21 cellular contexts compared by ENCODE assay signal in genomic region chr4:2094545-2094944, GRCh38. TPM values are rescaled to one million over a fixed set of nuclear protein-coding genes. Genes with fewer than 3 reads are reported as not detected.
DNase-seq lines count a peak whose midpoint lies in the region; ATAC-seq, FAIRE-seq and TF ChIP-seq lines count a peak whose summit lies in the region.
"Had no signal": no experiment of that assay in that cellular context is flagged by ENCODE, and none has a peak within 500 bp of the region (broad histone marks: within the 10 kb centered on the region; RNA-seq: fewer than 3 reads in every experiment).

No MANE protein-coding gene starts in this region.

- H3K27me3 ChIP-seq in astrocyte (ENCODE audit: insufficient read depth, low read length) (peaks cover 6% of the 10 kb centered on the region), endodermal cell (ENCODE audit: control insufficient read depth, insufficient read depth, low read length, poor library complexity, severe bottlenecking) (peaks cover 32% of the 10 kb centered on the region), lung (ENCODE audit: control insufficient read depth, insufficient read depth) (no peaks in the 10 kb centered on the region), gastrocnemius medialis (no peaks in the 10 kb centered on the region)
- H3K27me3 ChIP-seq: BLaER1 had no signal

- H3K9me3 Mint-ChIP-seq in astrocyte (ENCODE audit: unreplicated experiment) (peaks cover 17% of the 10 kb centered on the region), endodermal cell (peaks cover 15% of the 10 kb centered on the region)

- H3K9me3 ChIP-seq in astrocyte (ENCODE audit: insufficient read depth, low read depth, low read length) (peaks cover 4% of the 10 kb centered on the region), endodermal cell (ENCODE audit: control insufficient read depth, low read length) (peaks cover 9% of the 10 kb centered on the region), lung (ENCODE audit: control insufficient read depth in 2 of 2, insufficient read depth in 1 of 2, low read length in 1 of 2) (peaks cover 3 to 18% of the 10 kb centered on the region in 2 donors), gastrocnemius medialis (no peaks in the 10 kb centered on the region)

- H2AFZ ChIP-seq in astrocyte (ENCODE audit: low read depth, low read length), result no peak overlapping the region

- H3K27ac ChIP-seq in astrocyte (ENCODE audit: low read depth, low read length), result no peak overlapping the region
- H3K27ac ChIP-seq in endodermal cell (ENCODE audit: low read depth, low read length), result no peak overlapping the region
- no peak overlapping the region for H3K27ac ChIP-seq in lung (ENCODE audit: low read depth in 1 of 2, low read length in 1 of 2)
- no peak overlapping the region for H3K27ac ChIP-seq in gastrocnemius medialis
- H3K27ac ChIP-seq: BLaER1 had no signal

- peaks cover 16% of the 10 kb centered on the region for H3K4me1 Mint-ChIP-seq in astrocyte (ENCODE audit: low read depth, unreplicated experiment)
- H3K4me1 Mint-ChIP-seq in endodermal cell, result no peaks in the 10 kb centered on the region
- H3K4me1 Mint-ChIP-seq: CD14-positive monocyte; CD8-positive, alpha-beta memory T cell; H9 had no signal

- H3K36me3 Mint-ChIP-seq in astrocyte (ENCODE audit: low read depth, unreplicated experiment), result peaks cover 13% of the 10 kb centered on the region
- no peaks in the 10 kb centered on the region for H3K36me3 Mint-ChIP-seq in endodermal cell (ENCODE audit: low read depth)

- TF ChIP-seq POLR2A in gastrocnemius medialis (IDR thresholded peaks at IDR 0.05), result no peak

- FAIRE-seq in astrocyte (lab: Jason Lieb, UNC), result no peak
- FAIRE-seq: GM12878, HepG2 had no signal

- ATAC-seq in lung (ENCODE audit: insufficient read depth, low FRiP score) (no peak), left cardiac atrium (no peak), gastrocnemius medialis (no peak)
- ATAC-seq: GM12878, HepG2 had no signal

- in situ Hi-C loops in gastrocnemius medialis (cut with MboI; ENCODE audit: low sequenced_read_pairs in 4 of 4), result no loop called here

- H3K4me1 ChIP-seq in astrocyte (ENCODE audit: insufficient read depth, low read length) (peaks cover 3% of the 10 kb centered on the region), endodermal cell (ENCODE audit: control insufficient read depth, insufficient read depth, low read length) (no peaks in the 10 kb centered on the region), lung (ENCODE audit: control insufficient read depth in 2 of 2, insufficient read depth in 2 of 2, low read length in 2 of 2) (no peaks in the 10 kb centered on the region), gastrocnemius medialis (no peaks in the 10 kb centered on the region)
- H3K4me1 ChIP-seq: BLaER1 had no signal

- TF ChIP-seq CTCF in astrocyte (IDR thresholded peaks at IDR 0.05; ENCODE audit: insufficient read depth, low read depth, low read length), result no peak
- TF ChIP-seq CTCF in endodermal cell (conservative IDR thresholded peaks at IDR 0.05), result no peak
- TF ChIP-seq CTCF in lung (IDR thresholded peaks at IDR 0.05; ENCODE audit: control extremely low read depth, extremely low read depth), result no peak
- TF ChIP-seq CTCF in gastrocnemius medialis (IDR thresholded peaks at IDR 0.05 in 4 of 5, conservative IDR thresholded peaks at IDR 0.05 in 1 of 5), result no peak

- H3K4me2 ChIP-seq in astrocyte (ENCODE audit: low read length), result no peak overlapping the region
- H3K4me2 ChIP-seq: BLaER1 had no signal

- H3K4me3 ChIP-seq in astrocyte (ENCODE audit: insufficient read depth, low read depth, low read length), result no peak overlapping the region
- H3K4me3 ChIP-seq in endodermal cell (ENCODE audit: low read length), result no peak overlapping the region
- H3K4me3 ChIP-seq in lung, result no peak overlapping the region
- H3K4me3 ChIP-seq in gastrocnemius medialis, result no peak overlapping the region
- H3K4me3 ChIP-seq: BLaER1, GM12878 had no signal

- H3K79me2 ChIP-seq in astrocyte (ENCODE audit: insufficient read depth, low read length), result no peaks in the 10 kb centered on the region

- DNase-seq in astrocyte (ENCODE audit: low read depth) (no peak), endodermal cell (peak; percentile 22), lung (ENCODE audit: low spot score) (peak; percentile 14), posterior vena cava (ENCODE audit: low spot score) (peak; percentile 47), left cardiac atrium (no peak), gastrocnemius medialis (no peak), NOMO-1 (lab: John Stamatoyannopoulos, UW; ENCODE audit: unreplicated experiment in 2 of 2) (no peak)
- DNase-seq: 8988T; CD8-positive, alpha-beta memory T cell; COR-L47; DMS 273 treated with DMSO at 0.1 percent for 48 hours; DMS53; DND-41; EL; GOT3; H9 had no signal

- 94 to 96% methylated on average over 4 of the region's 4 CpGs for WGBS in endodermal cell (ENCODE audit: insufficient coverage in 1 of 2, insufficient read length in 1 of 2), 2 experiments
- 86 to 88% methylated on average over 4 of the region's 4 CpGs for WGBS in lung, 2 donors

- H3K9ac ChIP-seq in astrocyte (ENCODE audit: low read length) (no peak overlapping the region), endodermal cell (ENCODE audit: extremely low read depth, low read length, poor library complexity, severe bottlenecking) (no peak overlapping the region)
- H3K9ac ChIP-seq: BLaER1 had no signal

- H3K36me3 ChIP-seq in astrocyte (ENCODE audit: insufficient read depth, low read length), result no peaks in the 10 kb centered on the region
- H3K36me3 ChIP-seq in endodermal cell (ENCODE audit: control insufficient read depth, insufficient read depth, low read length), result no peaks in the 10 kb centered on the region
- no peaks in the 10 kb centered on the region for H3K36me3 ChIP-seq in lung (ENCODE audit: control insufficient read depth in 2 of 2, insufficient read depth in 2 of 2, low read length in 2 of 2)
- H3K36me3 ChIP-seq in gastrocnemius medialis, result no peaks in the 10 kb centered on the region
- H3K36me3 ChIP-seq: BLaER1 had no signal

- H3K27ac Mint-ChIP-seq in astrocyte (ENCODE audit: unreplicated experiment) (peak overlapping the region; percentile 83), endodermal cell (no peak overlapping the region)
- H3K27ac Mint-ChIP-seq: CD14-positive monocyte, H9 had no signal

- H3K27me3 Mint-ChIP-seq in astrocyte (ENCODE audit: low read depth, unreplicated experiment) (peaks cover 19% of the 10 kb centered on the region), endodermal cell (ENCODE audit: insufficient read depth) (peaks cover 16% of the 10 kb centered on the region)

- intact Hi-C loops in posterior vena cava (cut with DNase I), result no loop called here
- intact Hi-C loops in left cardiac atrium (cut with DNase I), result no loop called here
- intact Hi-C loops in gastrocnemius medialis (cut with DNase I; ENCODE audit: low total_unique reads), result no loop called here

- no peaks in the 10 kb centered on the region for H4K20me1 ChIP-seq in astrocyte (ENCODE audit: insufficient read depth, low read length)
- H4K20me1 ChIP-seq: BLaER1 had no signal

- H3K4me3 Mint-ChIP-seq in astrocyte (ENCODE audit: unreplicated experiment) (no peak overlapping the region), endodermal cell (no peak overlapping the region)
- H3K4me3 Mint-ChIP-seq: CD14-positive monocyte; CD8-positive, alpha-beta memory T cell; H9 had no signal

RNA-seq across cellular contexts. Expression of gene NAT8L, which starts 35.4 kb away (rescaled TPM):
- 1.2 and 1.6 TPM in 2 replicates for total RNA-seq in astrocyte
- 1 to 10 TPM; 5.0 to 6.4 TPM for total RNA-seq in endodermal cell
- polyA plus RNA-seq in endodermal cell (2013, experiment 1 of 2), result 13.4 TPM
- polyA plus RNA-seq in endodermal cell (2013, experiment 2 of 2), result 11.1 TPM
- total RNA-seq in lung, result under 1 TPM; 0.28 to 0.46 TPM
- polyA plus RNA-seq in lung, result under 1 TPM; 0.05 to 0.06 TPM
- total RNA-seq in posterior vena cava, result under 1 TPM; 0.19 to 0.52 TPM
- 10 to 100 TPM in 1 of 2 donors, 1 to 10 TPM in 1; 8.8 to 12.5 TPM for total RNA-seq in left cardiac atrium
- total RNA-seq in gastrocnemius medialis, result 1 to 10 TPM; 1.5 to 3.2 (median 1.8) TPM
- polyA plus RNA-seq: AG04450; CD14-positive monocyte; CD8-positive, alpha-beta memory T cell had no signal

Comparison
In these comparisons a context has a peak if more than half of its experiments do, and no peak if none do; other contexts are left out.
1. DNase-seq: peak in endodermal cell (single experiment), lung (single experiment) and posterior vena cava (single experiment); none in astrocyte (single experiment), left cardiac atrium (single experiment), gastrocnemius medialis (0 of 2) and NOMO-1 (0 of 2).